9 cellular contexts compared by ENCODE assay signal in genomic region chr5:177471610-177472356, GRCh38. TPM values are rescaled to one million over a fixed set of nuclear protein-coding genes. Genes with fewer than 3 reads are reported as not detected.
DNase-seq lines count a peak whose midpoint lies in the region; ATAC-seq and TF ChIP-seq lines count a peak whose summit lies in the region.
"Had no signal": no experiment of that assay in that cellular context is flagged by ENCODE, and none has a peak within 500 bp of the region (broad histone marks: within the 10 kb centered on the region; RNA-seq: fewer than 3 reads in every experiment).

No MANE protein-coding gene starts in this region.

- H3K4me3 ChIP-seq in DOHH2 (ENCODE audit: low read length), result peak overlapping the region; percentile 85
- H3K4me3 ChIP-seq in fibroblast of the aortic adventitia (ENCODE audit: low read depth, low read length), result peak overlapping the region; percentile 90
- peak overlapping the region; percentile 53 to 74 (median 66) for H3K4me3 ChIP-seq in gastrocnemius medialis

- ATAC-seq in T-cell (replicated peaks in 1 of 4) (peak; percentile 36 to 54 (median 44)), gastrocnemius medialis (peak; percentile 16 to 19)

- H3K4me2 ChIP-seq in DOHH2 (ENCODE audit: low read length), result peak overlapping the region; percentile 95

- peaks cover 0 to 5% of the 10 kb centered on the region in 2 donors for H3K27me3 Mint-ChIP-seq in T-cell

- H3K9me3 ChIP-seq in DOHH2 (ENCODE audit: control insufficient read depth, insufficient read depth, low read length), result no peaks in the 10 kb centered on the region
- H3K9me3 ChIP-seq in gastrocnemius medialis, result no peaks in the 10 kb centered on the region

- 0 out of 2 replicates have a peak, but pooled peaks cover 6% of the 10 kb centered on the region for H3F3A ChIP-seq in DOHH2 (ENCODE audit: control insufficient read depth, insufficient read depth)

- H3K27ac ChIP-seq in DOHH2 (ENCODE audit: low read depth, low read length) (peak overlapping the region; percentile 36; the same call in 1 of the 2 replicates), gastrocnemius medialis (peak overlapping the region; percentile 51 to 79 (median 71))

- H3K36me3 Mint-ChIP-seq in T-cell, result no peaks in the 10 kb centered on the region

- H3K4me1 ChIP-seq in DOHH2 (ENCODE audit: control insufficient read depth, low read length) (peaks cover 41% of the 10 kb centered on the region), gastrocnemius medialis (peaks cover 9 to 16% of the 10 kb centered on the region in 2 donors)

- H3K27me3 ChIP-seq in DOHH2 (ENCODE audit: control insufficient read depth, low read length) (no peaks in the 10 kb centered on the region), gastrocnemius medialis (peaks cover 0 to 4% (median 0%) of the 10 kb centered on the region in 3 donors)

- POLR2A ChIA-PET in T-cell (lab: Charles Lee), result interaction anchor here in 1 of 2 donors (0.5 to 0.7 kb wide), 2 partner anchors 81 to 521 kb away, joined by 3 to 5 read pairs; no protein-coding TSS in a partner anchor

- intact Hi-C loops in gastrocnemius medialis (cut with DNase I; ENCODE audit: low total_unique reads), result no loop called here

- no peaks in the 10 kb centered on the region for H3K9me2 ChIP-seq in DOHH2 (replicated peaks; ENCODE audit: control insufficient read depth, low read length)

- peak in 23 of 34 experiments; percentile 30 to 67 (median 44) for DNase-seq in T-cell
- peak; percentile 70 for DNase-seq in fibroblast of the aortic adventitia (ENCODE audit: low read depth)
- DNase-seq in gastrocnemius medialis, result peak in 1 of 2 donors; percentile 60
- no peak for DNase-seq in NCI-H1092 (lab: John Stamatoyannopoulos, UW)
- no peak for DNase-seq in NCI-H128 (lab: John Stamatoyannopoulos, UW; ENCODE audit: unreplicated experiment)
- DNase-seq in NCI-H2107 treated with DMSO at 0.1 percent for 48 hours (lab: John Stamatoyannopoulos, UW; ENCODE audit: unreplicated experiment), result no peak
- DNase-seq in NCI-H524 treated with DMSO at 0.1 percent for 48 hours (lab: John Stamatoyannopoulos, UW), result no peak
- DNase-seq: activated CD4-positive, alpha-beta T cell treated with anti-CD3 and anti-CD28 coated beads for 1 hour had no signal

- TF ChIP-seq CTCF in DOHH2 (IDR thresholded peaks at IDR 0.05; ENCODE audit: low read depth, low read length, poor library complexity, severe bottlenecking) (no peak), fibroblast of the aortic adventitia (IDR thresholded peaks at IDR 0.05; ENCODE audit: insufficient read depth, low read length) (peak; percentile 1), gastrocnemius medialis (IDR thresholded peaks at IDR 0.05 in 4 of 5, conservative IDR thresholded peaks at IDR 0.05 in 1 of 5) (no peak)

- peak overlapping the region; percentile 54 to 67 (median 58) for H3K4me3 Mint-ChIP-seq in T-cell

- no peaks in the 10 kb centered on the region for H3K9me3 Mint-ChIP-seq in T-cell

- H4K20me1 ChIP-seq in DOHH2 (ENCODE audit: control insufficient read depth, insufficient read depth, low read depth, low read length), result peaks cover 13% of the 10 kb centered on the region; the same call in 1 of the 2 replicates

- H3K4me1 Mint-ChIP-seq in T-cell, result peaks cover 37 to 41% (median 40%) of the 10 kb centered on the region in 3 donors

- CTCF ChIA-PET in T-cell (lab: Charles Lee), result interaction anchor here in 1 of 2 donors (0.9 to 1.5 kb wide), 3 partner anchors 16 to 81 kb away, joined by 3 to 5 read pairs (median 3); no protein-coding TSS in a partner anchor

- H3K79me2 ChIP-seq in DOHH2 (ENCODE audit: control insufficient read depth, low read length), result peaks cover 36% of the 10 kb centered on the region

- H3K27ac Mint-ChIP-seq in T-cell, result peak overlapping the region in 1 of 2 donors; percentile 76

- TF ChIP-seq POLR2A in gastrocnemius medialis (IDR thresholded peaks at IDR 0.05), result no peak

- H3K36me3 ChIP-seq in DOHH2 (ENCODE audit: control insufficient read depth, low read length), result peaks cover 29% of the 10 kb centered on the region
- H3K36me3 ChIP-seq in gastrocnemius medialis, result no peaks in the 10 kb centered on the region

- in situ Hi-C loops in gastrocnemius medialis (cut with MboI; ENCODE audit: low sequenced_read_pairs in 4 of 4), result no loop called here

RNA-seq across cellular contexts. Expression of gene DBN1, which starts 1.7 kb away (rescaled TPM):
- total RNA-seq in T-cell (10 to 100 TPM; 11.6 to 41.3 (median 21.1) TPM), fibroblast of the aortic adventitia (ENCODE audit: low replicate concordance) (151 and 188 TPM in 2 replicates), gastrocnemius medialis (10 to 100 TPM; 16.3 to 27.5 (median 23.2) TPM)

RNA-seq across cellular contexts. Expression of gene PRR7, which starts 25.2 kb away (rescaled TPM):
- total RNA-seq in T-cell, result 10 to 100 TPM in 4 of 5 donors, 1 to 10 TPM in 1; 9.5 to 28.2 (median 12.3) TPM
- 2.2 and 8.8 TPM in 2 replicates for total RNA-seq in fibroblast of the aortic adventitia (ENCODE audit: low replicate concordance)
- 1 to 10 TPM in 2 of 4 donors, under 1 TPM in 1, not detected in 1; 0.63 to 2.0 (median 1.4) TPM for total RNA-seq in gastrocnemius medialis

RNA-seq across cellular contexts. Expression of gene PDLIM7, which starts 25.6 kb away (rescaled TPM):
- 10 to 100 TPM in 4 of 5 donors, 1 to 10 TPM in 1; 9.8 to 17.8 (median 12.8) TPM for total RNA-seq in T-cell
- total RNA-seq in fibroblast of the aortic adventitia (ENCODE audit: low replicate concordance), result 13.7 and 91.4 TPM in 2 replicates
- 100 to 1,000 TPM; 132 to 244 (median 220) TPM for total RNA-seq in gastrocnemius medialis

RNA-seq across cellular contexts. Expression of gene DOK3, which starts 37.8 kb away (rescaled TPM):
- 1 to 10 TPM; 1.1 to 5.8 (median 4.3) TPM for total RNA-seq in T-cell
- total RNA-seq in fibroblast of the aortic adventitia (ENCODE audit: low replicate concordance), result 0.99 and 1.3 TPM in 2 replicates
- total RNA-seq in gastrocnemius medialis, result 1 to 10 TPM; 2.1 to 5.1 (median 2.9) TPM

RNA-seq across cellular contexts. Expression of gene DDX41, which starts 45.0 kb away (rescaled TPM):
- total RNA-seq in T-cell (100 to 1,000 TPM in 3 of 5 donors, 10 to 100 TPM in 2; 64.8 to 118 (median 106) TPM), fibroblast of the aortic adventitia (ENCODE audit: low replicate concordance) (58.5 and 138 TPM in 2 replicates), gastrocnemius medialis (100 to 1,000 TPM in 1 of 4 donors, 10 to 100 TPM in 3; 47.1 to 105 (median 62.3) TPM)

Comparison
In these comparisons a context has a peak if more than half of its experiments do, and no peak if none do; other contexts are left out.
1. DNase-seq: peak in T-cell (23 of 34) and fibroblast of the aortic adventitia (single experiment); none in NCI-H1092 (single experiment), NCI-H128 (single experiment), NCI-H2107 treated with DMSO at 0.1 percent for 48 hours (single experiment) and NCI-H524 treated with DMSO at 0.1 percent for 48 hours (single experiment).
2. Peak in every context shown above with its lines, with median percentiles within 50 percentile points of each other: H3K4me3 ChIP-seq.